ENCODE assay signal across 21 cellular contexts in the genomic region with DNA sequence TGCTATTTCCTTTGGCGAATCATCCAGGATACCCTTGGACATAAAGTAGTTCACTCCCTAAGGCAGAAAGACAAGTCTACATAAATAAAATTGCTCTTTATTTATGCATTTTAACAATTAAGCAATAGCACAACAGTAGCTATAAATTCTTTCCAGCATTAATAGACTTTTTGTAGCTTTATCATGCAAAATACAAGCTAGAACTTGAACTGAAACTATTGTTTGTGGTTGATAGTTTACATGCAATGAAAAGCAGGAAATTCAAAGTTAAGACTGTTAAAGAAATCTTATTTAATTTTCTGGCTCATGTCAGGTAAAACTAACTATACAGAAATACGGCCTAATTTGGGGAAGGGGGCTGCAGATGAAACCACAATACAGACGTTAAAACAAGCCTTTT. TPM values are rescaled to one million over a fixed set of nuclear protein-coding genes. Genes with fewer than 3 reads are reported as not detected.
DNase-seq lines count a peak whose midpoint lies in the region; ATAC-seq, FAIRE-seq and TF ChIP-seq lines count a peak whose summit lies in the region.
"Had no signal": no experiment of that assay in that cellular context is flagged by ENCODE, and none has a peak within 500 bp of the region (broad histone marks: within the 10 kb centered on the region; RNA-seq: fewer than 3 reads in every experiment).

No MANE protein-coding gene starts in this region.

- H3K4me3 ChIP-seq in bronchial epithelial cell (ENCODE audit: low read depth, low read length), result no peak overlapping the region
- H3K4me3 ChIP-seq in spleen, result no peak overlapping the region
- H3K4me3 ChIP-seq: A549, GM23248 had no signal

- TF ChIP-seq CTCF in bronchial epithelial cell (IDR thresholded peaks at IDR 0.05; ENCODE audit: insufficient read depth, low read length, severe bottlenecking), result no peak
- TF ChIP-seq CTCF in spleen (IDR thresholded peaks at IDR 0.05 in 8 of 11, conservative IDR thresholded peaks at IDR 0.05 in 3 of 11), result no peak

- H3K36me3 ChIP-seq in bronchial epithelial cell (ENCODE audit: control insufficient read depth, insufficient read depth, low read length) (peaks cover 1% of the 10 kb centered on the region), spleen (peaks cover 0 to 52% (median 20%) of the 10 kb centered on the region in 6 donors)

- ATAC-seq in GM18511 (IDR thresholded peaks at IDR 0.05; ENCODE audit: unreplicated experiment), result peak; percentile 55
- ATAC-seq in GM21528 (IDR thresholded peaks at IDR 0.05; ENCODE audit: low FRiP score, unreplicated experiment), result peak; percentile 50
- peak; percentile 59 for ATAC-seq in HG03432 (IDR thresholded peaks at IDR 0.05; ENCODE audit: unreplicated experiment)
- ATAC-seq: A549, HCT116 had no signal

- WGBS in spleen, 5 donors, result 87 to 94% (median 90%) methylated on average over 3 of the region's 3 CpGs

- no peak overlapping the region for H3K27ac ChIP-seq in spleen
- H3K27ac ChIP-seq: 22Rv1, A549, C4-2B, GM23248, KMS-11 had no signal

- TF ChIP-seq POLR2A in spleen (IDR thresholded peaks at IDR 0.05), result no peak

- DNase-seq in bronchial epithelial cell (ENCODE audit: low read depth) (peak; percentile 38), spleen (no peak), KBM-7 (no peak), cardiac septum (ENCODE audit: low spot score) (no peak)
- DNase-seq: AML-193; Caco-2; CD4-positive, alpha-beta T cell; DMS153; DMS79; GDM1; GM23248; HFFc6 had no signal

- intact Hi-C loops in spleen (cut with DNase I; ENCODE audit: low total_unique reads), result no loop called here
- intact Hi-C loops in cardiac septum (cut with DNase I), result no loop called here

- in situ Hi-C loops in KBM-7 (cut with MboI; ENCODE audit: low pct_unique_long_range_greater_than_20kb, low sequenced_read_pairs), result no loop called here

- no peaks in the 10 kb centered on the region for H3K9me3 ChIP-seq in spleen
- H3K9me3 ChIP-seq: A549, Caco-2 had no signal

- no peaks in the 10 kb centered on the region for H3K27me3 ChIP-seq in bronchial epithelial cell (ENCODE audit: control insufficient read depth, insufficient read depth, low read length)
- no peaks in the 10 kb centered on the region for H3K27me3 ChIP-seq in spleen (replicated peaks in 1 of 7)

- no peaks in the 10 kb centered on the region for H3K4me1 ChIP-seq in spleen
- H3K4me1 ChIP-seq: Caco-2 had no signal

- no peak for FAIRE-seq in bronchial epithelial cell (lab: Jason Lieb, UNC)
- FAIRE-seq: H54 had no signal

RNA-seq across cellular contexts. Expression of a gene that starts 42.3 kb away (rescaled TPM):
- 31.9 and 32.1 TPM in 2 replicates for total RNA-seq in bronchial epithelial cell
- total RNA-seq in spleen, result 10 to 100 TPM; 23.2 to 38.4 (median 30.0) TPM
- polyA plus RNA-seq in spleen, result 10 to 100 TPM in 2 of 3 donors, 1 to 10 TPM in 1; 9.7 to 15.1 (median 14.8) TPM
- 38.6 TPM for total RNA-seq in cardiac septum

RNA-seq across cellular contexts. Expression of a gene that starts 42.5 kb away (rescaled TPM):
- total RNA-seq in bronchial epithelial cell, result 16.8 and 18.3 TPM in 2 replicates
- 10 to 100 TPM; 15.2 to 27.7 (median 19.7) TPM for total RNA-seq in spleen
- polyA plus RNA-seq in spleen, result 1 to 10 TPM; 5.6 to 8.1 (median 6.3) TPM
- total RNA-seq in cardiac septum, result 11.1 TPM
